In genomic region chr9:2418619-2419018, GRCh38 we compare ENCODE assay signal across 10 cellular contexts.
DNase-seq lines count a peak whose midpoint lies in the region; ATAC-seq and TF ChIP-seq lines count a peak whose summit lies in the region.
"Had no signal": no experiment of that assay in that cellular context is flagged by ENCODE, and none has a peak within 500 bp of the region (broad histone marks: within the 10 kb centered on the region; RNA-seq: fewer than 3 reads in every experiment).

No MANE protein-coding gene starts in this region.

- POLR2A ChIA-PET in CD8-positive, alpha-beta memory T cell (lab: Charles Lee) = no interaction called here

- no peaks in the 10 kb centered on the region for H3K79me2 ChIP-seq in GM23338 (replicated peaks; ENCODE audit: insufficient read depth)

- no peaks in the 10 kb centered on the region for H3K9me3 ChIP-seq in CD8-positive, alpha-beta memory T cell (ENCODE audit: low read length)
- no peaks in the 10 kb centered on the region for H3K9me3 ChIP-seq in ascending aorta

- H3K36me3 Mint-ChIP-seq in GM23338 (ENCODE audit: low read depth) (no peaks in the 10 kb centered on the region; the same call in 2 of the 3 replicates), nephron (ENCODE audit: low read depth) (no peaks in the 10 kb centered on the region)
- no peaks in the 10 kb centered on the region for H3K36me3 Mint-ChIP-seq in CD8-positive, alpha-beta memory T cell

- H3K4me2 ChIP-seq in GM23338 = no peak overlapping the region

- H3K27ac ChIP-seq in GM23338 (ENCODE audit: low read depth) (no peak overlapping the region), ascending aorta (no peak overlapping the region)
- H3K27ac ChIP-seq in CD8-positive, alpha-beta memory T cell (ENCODE audit: low read depth, low read length) = no peak overlapping the region

- H3K9me3 Mint-ChIP-seq in GM23338 (no peaks in the 10 kb centered on the region; the same call in 2 of the 3 replicates), nephron (peaks cover 2% of the 10 kb centered on the region)
- H3K9me3 Mint-ChIP-seq in CD8-positive, alpha-beta memory T cell = peaks cover 0 to 2% (median 0%) of the 10 kb centered on the region in 5 donors

- H3K36me3 ChIP-seq in GM23338 (ENCODE audit: insufficient read depth) (no peaks in the 10 kb centered on the region), ascending aorta (no peaks in the 10 kb centered on the region)
- H3K36me3 ChIP-seq in CD8-positive, alpha-beta memory T cell (ENCODE audit: insufficient read depth, low read length) = no peaks in the 10 kb centered on the region

- no peaks in the 10 kb centered on the region for H4K20me1 ChIP-seq in GM23338 (replicated peaks; ENCODE audit: insufficient read depth)

- peaks cover 30% of the 10 kb centered on the region for H3K4me1 Mint-ChIP-seq in GM23338
- peaks cover 70% of the 10 kb centered on the region for H3K4me1 Mint-ChIP-seq in nephron
- H3K4me1 Mint-ChIP-seq in CD8-positive, alpha-beta memory T cell = no peaks in the 10 kb centered on the region

- H3K4me1 ChIP-seq in GM23338 (ENCODE audit: insufficient read depth) (peaks cover 29% of the 10 kb centered on the region), ascending aorta (no peaks in the 10 kb centered on the region)
- H3K4me1 ChIP-seq in CD8-positive, alpha-beta memory T cell (ENCODE audit: insufficient read depth, low read length) = no peaks in the 10 kb centered on the region

- H2AFZ ChIP-seq in GM23338 = no peak overlapping the region

- H3K9me2 ChIP-seq in GM23338 (ENCODE audit: insufficient read depth) = 0 out of 2 replicates have a peak, but pooled peaks cover 8% of the 10 kb centered on the region

- CTCF ChIA-PET in CD8-positive, alpha-beta memory T cell (lab: Charles Lee) = no interaction called here

- intact Hi-C loops in ascending aorta (cut with DNase I) = no loop called here

- no peak overlapping the region for H3K4me3 ChIP-seq in GM23338
- H3K4me3 ChIP-seq in cardiac fibroblast (replicated peaks in 1 of 2; ENCODE audit: low read depth in 2 of 2, low read length in 2 of 2) = no peak overlapping the region
- H3K4me3 ChIP-seq in CD8-positive, alpha-beta memory T cell (ENCODE audit: low read length) = no peak overlapping the region
- no peak overlapping the region for H3K4me3 ChIP-seq in ascending aorta

- H3K27me3 Mint-ChIP-seq in GM23338 (ENCODE audit: insufficient read depth, low read depth, poor library complexity) (no peaks in the 10 kb centered on the region), nephron (ENCODE audit: low read depth) (no peaks in the 10 kb centered on the region)
- peaks cover 4 to 8% of the 10 kb centered on the region in 2 donors for H3K27me3 Mint-ChIP-seq in CD8-positive, alpha-beta memory T cell

- no peak for ATAC-seq in GM23338

- no peak overlapping the region for H3K4me3 Mint-ChIP-seq in GM23338
- H3K4me3 Mint-ChIP-seq in nephron = no peak overlapping the region
- no peak overlapping the region for H3K4me3 Mint-ChIP-seq in CD8-positive, alpha-beta memory T cell

- no peaks in the 10 kb centered on the region; the same call in 1 of the 2 replicates for H3F3A ChIP-seq in GM23338 (replicated peaks; ENCODE audit: low read depth)

- TF ChIP-seq CTCF in GM23338 (conservative IDR thresholded peaks at IDR 0.05; ENCODE audit: low read depth in 2 of 2) (no peak), cardiac fibroblast (IDR thresholded peaks at IDR 0.05; ENCODE audit: low read depth, low read length) (no peak), nephron (IDR thresholded peaks at IDR 0.05; ENCODE audit: unreplicated experiment in 3 of 3) (no peak), ascending aorta (IDR thresholded peaks at IDR 0.05) (no peak)

- no peak overlapping the region for H3K27ac Mint-ChIP-seq in GM23338
- H3K27ac Mint-ChIP-seq in nephron = peak overlapping the region; percentile 41 to 92 (median 69)
- H3K27ac Mint-ChIP-seq in CD8-positive, alpha-beta memory T cell = no peak overlapping the region

- peak; percentile 10 for DNase-seq in GM23338 (ENCODE audit: low spot score)
- DNase-seq in NCI-H2107 (lab: John Stamatoyannopoulos, UW) = peak; percentile 73
- peak; percentile 73 to 87 for DNase-seq in cardiac fibroblast (ENCODE audit: low read depth in 2 of 2)
- no peak for DNase-seq in CD8-positive, alpha-beta memory T cell
- no peak for DNase-seq in islet precursor cell
- no peak for DNase-seq in SIG-M5 treated with dmso at 0.1 percent for 504 hours (lab: John Stamatoyannopoulos, UW; ENCODE audit: unreplicated experiment)
- DNase-seq in ascending aorta (ENCODE audit: low spot score in 2 of 2) = no peak
- DNase-seq: activated CD8-positive, alpha-beta memory T cell treated with anti-CD3 and anti-CD28 coated beads for 24 hours; GDM1 had no signal

- no peaks in the 10 kb centered on the region for H3K27me3 ChIP-seq in GM23338 (ENCODE audit: insufficient read depth)
- H3K27me3 ChIP-seq in CD8-positive, alpha-beta memory T cell (ENCODE audit: insufficient read depth, low read length, poor library complexity, severe bottlenecking) = no peaks in the 10 kb centered on the region
- H3K27me3 ChIP-seq in ascending aorta = no peaks in the 10 kb centered on the region

TF ChIP-seq in GM23338, 12 proteins besides CTCF, POLR2A, EP300 and RAD21 (continues in another document):
- TF ChIP-seq EZH2 (IDR thresholded peaks at IDR 0.05; ENCODE audit: low read depth, unreplicated experiment) (no peak), NANOG (IDR thresholded peaks at IDR 0.05; ENCODE audit: borderline replicate concordance) (no peak), ZNF331 (CRISPR knock-in tag; IDR thresholded peaks at IDR 0.05; ENCODE audit: low read depth) (no peak), STAT1 (IDR thresholded peaks at IDR 0.05; ENCODE audit: unreplicated experiment) (no peak), ZNF462 (CRISPR knock-in tag; IDR thresholded peaks at IDR 0.05) (no peak), EZH2phosphoT487 (IDR thresholded peaks at IDR 0.05; ENCODE audit: unreplicated experiment) (no peak), JUNB (IDR thresholded peaks at IDR 0.05; ENCODE audit: unreplicated experiment) (no peak)

Comparison
In these comparisons a context has a peak if more than half of its experiments do, and no peak if none do; other contexts are left out.
1. DNase-seq: peak in GM23338 (single experiment), NCI-H2107 (single experiment) and cardiac fibroblast (2 of 2); none in CD8-positive, alpha-beta memory T cell (0 of 5), islet precursor cell (single experiment), SIG-M5 treated with dmso at 0.1 percent for 504 hours (single experiment) and ascending aorta (0 of 2).
2. H3K27ac Mint-ChIP-seq: peak in nephron (3 of 3); none in GM23338 (single experiment) and CD8-positive, alpha-beta memory T cell (0 of 8).